Comparison of ENCODE assay signal across 22 cellular contexts in genomic region chr4:1789552-1789951, GRCh38. TPM values are rescaled to one million over a fixed set of nuclear protein-coding genes. Genes with fewer than 3 reads are reported as not detected.
A peak's percentile ranks its signal among the peaks of the same experiment; 100 is the strongest.
DNase-seq lines count a peak whose midpoint lies in the region; ATAC-seq and TF ChIP-seq lines count a peak whose summit lies in the region.
"Had no signal": no experiment of that assay in that cellular context is flagged by ENCODE, and none has a peak within 500 bp of the region (broad histone marks: within the 10 kb centered on the region; RNA-seq: fewer than 3 reads in every experiment).

No MANE protein-coding gene starts in this region.

- H3K4me3 ChIP-seq in H7 (ENCODE audit: insufficient read depth, low read depth, low read length) (no peak overlapping the region), RWPE2 (ENCODE audit: severe bottlenecking) (no peak overlapping the region), suprapubic skin (no peak overlapping the region)
- H3K4me3 ChIP-seq in CD8-positive, alpha-beta memory T cell (ENCODE audit: low read length), result no peak overlapping the region
- H3K4me3 ChIP-seq: BLaER1, PC-9 had no signal

- no peak for TF ChIP-seq EP300 in suprapubic skin (IDR thresholded peaks at IDR 0.05)

- ATAC-seq in RWPE2 (ENCODE audit: low read depth), result peak; percentile 83
- peak; percentile 78 for ATAC-seq in esophagus mucosa

- CTCF ChIA-PET in CD8-positive, alpha-beta memory T cell (lab: Charles Lee), result no interaction called here

- no peaks in the 10 kb centered on the region for H3K9me3 Mint-ChIP-seq in chondrocyte (ENCODE audit: low read depth)
- no peaks in the 10 kb centered on the region for H3K9me3 Mint-ChIP-seq in CD8-positive, alpha-beta memory T cell
- H3K9me3 Mint-ChIP-seq: H9, HFFc6 had no signal

- 77% methylated on average over 13 of the region's 21 CpGs for WGBS in suprapubic skin

- H3K4me1 ChIP-seq in RWPE2 (ENCODE audit: insufficient read depth, poor library complexity, severe bottlenecking) (peaks cover 13% of the 10 kb centered on the region), suprapubic skin (peaks cover 78% of the 10 kb centered on the region)
- H3K4me1 ChIP-seq in CD8-positive, alpha-beta memory T cell (ENCODE audit: insufficient read depth, low read length), result peaks cover 5% of the 10 kb centered on the region

- no peak overlapping the region for H3K27ac Mint-ChIP-seq in chondrocyte (ENCODE audit: unreplicated experiment)
- H3K27ac Mint-ChIP-seq in CD8-positive, alpha-beta memory T cell, result no peak overlapping the region
- H3K27ac Mint-ChIP-seq: CD4-positive, CD25-positive, alpha-beta regulatory T cell; H9; HFFc6 had no signal

- POLR2A ChIA-PET in CD8-positive, alpha-beta memory T cell (lab: Charles Lee), result no interaction called here

- peak overlapping the region; percentile 25 for H3K27ac ChIP-seq in RWPE2 (ENCODE audit: poor library complexity, severe bottlenecking)
- H3K27ac ChIP-seq in suprapubic skin, result peak overlapping the region; percentile 55
- no peak overlapping the region for H3K27ac ChIP-seq in CD8-positive, alpha-beta memory T cell (ENCODE audit: low read depth, low read length)
- H3K27ac ChIP-seq: BLaER1, KMS-11, PC-9 had no signal

- DNase-seq in H7, result peak; percentile 66
- DNase-seq in RWPE2 (ENCODE audit: low spot score), result no peak
- no peak for DNase-seq in suprapubic skin (ENCODE audit: low spot score in 2 of 2)
- DNase-seq in chondrocyte (ENCODE audit: low spot score), result no peak
- no peak for DNase-seq in CD8-positive, alpha-beta memory T cell
- no peak for DNase-seq in NCI-H187 treated with DMSO at 0.1 percent for 48 hours (lab: John Stamatoyannopoulos, UW)
- DNase-seq: CD4-positive, CD25-positive, alpha-beta regulatory T cell; H9; HFFc6; IMR-90; NCI-H1048; NCI-H1417; NCI-H1694; NCI-H2081; NCI-H2227 treated with DMSO at 0.1 percent for 48 hours; NCI-H526 treated with DMSO at 0.1 percent for 48 hours; SHP77 treated with DMSO at 0.1 percent for 48 hours had no signal

- H3K36me3 ChIP-seq in H7 (replicated peaks; ENCODE audit: control insufficient read depth, insufficient read depth, low read length) (no peaks in the 10 kb centered on the region), RWPE2 (ENCODE audit: low read depth) (no peaks in the 10 kb centered on the region), suprapubic skin (no peaks in the 10 kb centered on the region)
- H3K36me3 ChIP-seq in CD8-positive, alpha-beta memory T cell (ENCODE audit: insufficient read depth, low read length), result no peaks in the 10 kb centered on the region
- H3K36me3 ChIP-seq: BLaER1 had no signal

- TF ChIP-seq CTCF in RWPE2 (IDR thresholded peaks at IDR 0.05; ENCODE audit: poor library complexity, severe bottlenecking) (no peak), suprapubic skin (IDR thresholded peaks at IDR 0.05) (no peak), chondrocyte (IDR thresholded peaks at IDR 0.05) (no peak)

- no peaks in the 10 kb centered on the region for H3K4me1 Mint-ChIP-seq in chondrocyte (ENCODE audit: low read depth)
- no peaks in the 10 kb centered on the region for H3K4me1 Mint-ChIP-seq in CD8-positive, alpha-beta memory T cell

- H3K9me3 ChIP-seq in RWPE2 (ENCODE audit: severe bottlenecking) (no peaks in the 10 kb centered on the region), suprapubic skin (no peaks in the 10 kb centered on the region)
- H3K9me3 ChIP-seq in CD8-positive, alpha-beta memory T cell (ENCODE audit: low read length), result no peaks in the 10 kb centered on the region
- H3K9me3 ChIP-seq: BLaER1 had no signal

- peaks cover 23% of the 10 kb centered on the region for H3K27me3 ChIP-seq in H7 (ENCODE audit: control insufficient read depth, insufficient read depth, low read length)
- H3K27me3 ChIP-seq in RWPE2 (ENCODE audit: insufficient read depth, poor library complexity, severe bottlenecking), result peaks cover 7% of the 10 kb centered on the region
- H3K27me3 ChIP-seq in suprapubic skin, result peaks cover 14% of the 10 kb centered on the region
- H3K27me3 ChIP-seq in CD8-positive, alpha-beta memory T cell (ENCODE audit: insufficient read depth, low read length, poor library complexity, severe bottlenecking), result no peaks in the 10 kb centered on the region

- H3K27me3 Mint-ChIP-seq in chondrocyte (ENCODE audit: low read depth), result no peaks in the 10 kb centered on the region
- peaks cover 5 to 7% of the 10 kb centered on the region in 2 donors for H3K27me3 Mint-ChIP-seq in CD8-positive, alpha-beta memory T cell

- TF ChIP-seq POLR2A in suprapubic skin (IDR thresholded peaks at IDR 0.05), result no peak

- H3K36me3 Mint-ChIP-seq in chondrocyte (ENCODE audit: low read depth), result no peaks in the 10 kb centered on the region
- H3K36me3 Mint-ChIP-seq in CD8-positive, alpha-beta memory T cell, result no peaks in the 10 kb centered on the region
- H3K36me3 Mint-ChIP-seq: CD4-positive, CD25-positive, alpha-beta regulatory T cell had no signal

- no peak overlapping the region for H3K4me3 Mint-ChIP-seq in chondrocyte (ENCODE audit: unreplicated experiment)
- no peak overlapping the region for H3K4me3 Mint-ChIP-seq in CD8-positive, alpha-beta memory T cell
- H3K4me3 Mint-ChIP-seq: H9, HFFc6 had no signal

RNA-seq across cellular contexts. Expression of gene FGFR3, which starts 3.5 kb away (rescaled TPM):
- total RNA-seq in H7 (2014; rRNA removed; shearing (Covaris generic)), result 37.5 and 43.6 TPM in 2 replicates
- total RNA-seq in esophagus mucosa (150 TPM), suprapubic skin (100 to 1,000 TPM; 511 to 829 (median 662) TPM), chondrocyte (1.3 to 4.3 TPM (median 3.4 TPM) in 3 replicates)
- under 1 TPM in 1 of 2 experiments, not detected in 1; 0.07 TPM for total RNA-seq in CD8-positive, alpha-beta memory T cell
- polyA plus RNA-seq in CD8-positive, alpha-beta memory T cell, result not detected
- total RNA-seq: RPMI7951 had no signal
- polyA plus RNA-seq: CD4-positive, CD25-positive, alpha-beta regulatory T cell had no signal
